ENCODE assay signal across 8 cellular contexts in the genomic region with DNA sequence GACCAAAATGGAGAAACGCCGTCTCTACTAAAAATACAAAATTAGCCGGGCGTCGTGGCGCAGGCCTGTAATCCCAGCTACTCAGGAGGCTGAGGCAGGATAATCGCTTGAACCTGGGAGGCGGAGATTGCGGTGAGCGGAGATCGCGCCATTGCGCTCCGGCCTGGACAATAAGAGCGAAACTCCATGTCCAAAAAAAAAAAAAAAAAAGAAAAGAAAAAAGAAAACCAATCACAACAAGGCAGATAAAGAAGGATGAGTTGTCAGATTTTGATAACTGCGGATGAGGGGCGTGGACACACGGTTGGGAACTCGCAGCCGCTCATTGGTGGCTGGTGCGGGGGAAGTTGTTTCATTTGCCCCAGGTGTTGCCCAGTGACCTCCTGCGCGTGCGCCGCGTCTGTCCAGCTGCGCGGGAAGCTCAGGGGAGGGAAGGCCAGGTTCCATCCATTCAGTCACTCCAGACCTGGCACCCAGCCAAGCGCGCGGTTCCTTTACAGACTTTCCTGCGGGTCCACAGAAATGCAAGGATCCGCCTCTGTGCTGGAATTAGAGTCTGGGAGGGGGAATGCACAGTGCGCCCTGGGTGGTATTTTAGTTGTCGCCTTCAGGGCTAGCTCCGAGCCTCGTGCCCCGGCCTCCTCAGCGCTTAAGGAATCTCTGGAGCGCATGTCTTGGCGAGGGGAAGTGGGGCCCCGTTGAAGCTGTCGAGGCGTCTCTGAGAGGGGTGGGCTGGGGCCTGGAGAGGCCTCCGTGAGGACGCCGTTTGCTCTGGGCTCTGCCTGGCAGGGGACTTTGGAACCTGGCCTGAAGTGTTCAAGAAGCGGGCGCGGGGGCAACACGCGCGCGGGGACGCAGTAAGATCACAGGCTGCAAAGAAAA. TPM values are rescaled to one million over a fixed set of nuclear protein-coding genes. Genes with fewer than 3 reads are reported as not detected.
DNase-seq lines count a peak whose midpoint lies in the region; TF ChIP-seq lines count a peak whose summit lies in the region.

No MANE protein-coding gene starts in this region.

- no peak for TF ChIP-seq CTCF in colonic mucosa (IDR thresholded peaks at IDR 0.05)
- no peak for TF ChIP-seq CTCF in liver (IDR thresholded peaks at IDR 0.05; ENCODE audit: low read depth, low read length, missing input control)

- H3K4me3 ChIP-seq in MG63 (peak overlapping the region; percentile 39), colonic mucosa (peak overlapping the region; percentile 59), liver (ENCODE audit: low read depth in 1 of 3, low read length in 3 of 3) (peak overlapping the region; percentile 54 to 93 (median 78))

- peak overlapping the region; percentile 76 to 81 for H3K9ac ChIP-seq in colonic mucosa (ENCODE audit: low read depth in 2 of 2, low read length in 2 of 2)
- H3K9ac ChIP-seq in liver (ENCODE audit: low read depth in 1 of 2, low read length in 2 of 2) = peak overlapping the region; percentile 41 to 88

- H3K36me3 Mint-ChIP-seq in stimulated activated naive CD8-positive, alpha-beta T cell treated with anti-CD3 and anti-CD28 coated beads, Interleukin-15, Interleukin-2, amounts not matched to agents 100 ng/mL and 50 ng/mL, for 24 hours (ENCODE audit: low read depth) = peaks cover 4% of the 10 kb centered on the region

- H3K4me3 Mint-ChIP-seq in stimulated activated naive CD8-positive, alpha-beta T cell treated with anti-CD3 and anti-CD28 coated beads, Interleukin-15, Interleukin-2, amounts not matched to agents 100 ng/mL and 50 ng/mL, for 24 hours = peak overlapping the region; percentile 81

- peaks cover 33% of the 10 kb centered on the region for H3K4me1 Mint-ChIP-seq in stimulated activated naive CD8-positive, alpha-beta T cell treated with anti-CD3 and anti-CD28 coated beads, Interleukin-15, Interleukin-2, amounts not matched to agents 100 ng/mL and 50 ng/mL, for 24 hours (ENCODE audit: low read depth)

- peak overlapping the region; percentile 88 for H3K27ac ChIP-seq in colonic mucosa
- H3K27ac ChIP-seq in liver (ENCODE audit: low read depth in 1 of 2, low read length in 2 of 2) = peak overlapping the region; percentile 89 to 93

- no peaks in the 10 kb centered on the region for H3K27me3 Mint-ChIP-seq in stimulated activated naive CD8-positive, alpha-beta T cell treated with anti-CD3 and anti-CD28 coated beads, Interleukin-15, Interleukin-2, amounts not matched to agents 100 ng/mL and 50 ng/mL, for 24 hours

- no peaks in the 10 kb centered on the region for H3K9me3 Mint-ChIP-seq in stimulated activated naive CD8-positive, alpha-beta T cell treated with anti-CD3 and anti-CD28 coated beads, Interleukin-15, Interleukin-2, amounts not matched to agents 100 ng/mL and 50 ng/mL, for 24 hours

- 29% methylated on average over 55 of the region's 55 CpGs for WGBS in liver

- H3K4me1 ChIP-seq in colonic mucosa = peaks cover 14% of the 10 kb centered on the region
- peaks cover 6 to 32% (median 18%) of the 10 kb centered on the region in 4 donors for H3K4me1 ChIP-seq in liver (ENCODE audit: control insufficient read depth in 4 of 4, insufficient read depth in 4 of 4, low read length in 3 of 4)

- DNase-seq in NCI-H2081 (lab: John Stamatoyannopoulos, UW) (peak; percentile 55), NCI-H2081 treated with DMSO at 0.1 percent for 48 hours (lab: John Stamatoyannopoulos, UW) (no peak), MG63 (peak; percentile 45), T-helper 9 cell (peak; percentile 46), colonic mucosa (peak; percentile 90), medulla oblongata (ENCODE audit: extremely low spot score) (no peak)

- H3K36me3 ChIP-seq in MG63 (peaks cover 3% of the 10 kb centered on the region; the same call in 1 of the 2 replicates), colonic mucosa (no peaks in the 10 kb centered on the region), liver (ENCODE audit: control insufficient read depth in 4 of 4, insufficient read depth in 3 of 4, low read depth in 1 of 4, low read length in 3 of 4) (peaks cover 0 to 16% (median 5%) of the 10 kb centered on the region in 4 donors)

- peak overlapping the region; percentile 77 for H3K27ac Mint-ChIP-seq in stimulated activated naive CD8-positive, alpha-beta T cell treated with anti-CD3 and anti-CD28 coated beads, Interleukin-15, Interleukin-2, amounts not matched to agents 100 ng/mL and 50 ng/mL, for 24 hours

- H3K27me3 ChIP-seq in MG63 = no peaks in the 10 kb centered on the region
- no peaks in the 10 kb centered on the region for H3K27me3 ChIP-seq in colonic mucosa
- no peaks in the 10 kb centered on the region for H3K27me3 ChIP-seq in liver (ENCODE audit: control insufficient read depth in 4 of 4, insufficient read depth in 4 of 4, low read length in 3 of 4)

- no peak for TF ChIP-seq RAD21 in liver (IDR thresholded peaks at IDR 0.05)

- intact Hi-C loops in colonic mucosa (cut with DNase I) = no loop called here

- H3K9me3 ChIP-seq in MG63 = no peaks in the 10 kb centered on the region
- no peaks in the 10 kb centered on the region for H3K9me3 ChIP-seq in colonic mucosa
- no peaks in the 10 kb centered on the region for H3K9me3 ChIP-seq in liver (ENCODE audit: control insufficient read depth in 4 of 4, low read length in 3 of 4)

TF ChIP-seq in liver, 16 proteins besides CTCF, POLR2A, EP300 and RAD21:
- TF ChIP-seq YY1 (IDR thresholded peaks at IDR 0.05) = peak; percentile 47
- TF ChIP-seq, protein P1, sequence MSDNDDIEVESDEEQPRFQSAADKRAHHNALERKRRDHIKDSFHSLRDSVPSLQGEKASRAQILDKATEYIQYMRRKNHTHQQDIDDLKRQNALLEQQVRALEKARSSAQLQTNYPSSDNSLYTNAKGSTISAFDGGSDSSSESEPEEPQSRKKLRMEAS (IDR thresholded peaks at IDR 0.05) = peak; percentile 85
- TF ChIP-seq RXRA (IDR thresholded peaks at IDR 0.05) = peak in 1 of 2 donors; percentile 38
- peak in 1 of 2 donors; percentile 35 for TF ChIP-seq EGR1 (IDR thresholded peaks at IDR 0.05; ENCODE audit: low read depth in 2 of 2)
- no peak for TF ChIP-seq GABPA (IDR thresholded peaks at IDR 0.05 in 1 of 2, conservative IDR thresholded peaks at IDR 0.05 in 1 of 2)
- no peak for TF ChIP-seq NR2F2 (IDR thresholded peaks at IDR 0.05)
- TF ChIP-seq FOXA2 (IDR thresholded peaks at IDR 0.05) = no peak
- peak in 1 of 2 donors; percentile 76 for TF ChIP-seq HNF4A (conservative IDR thresholded peaks at IDR 0.05)

RNA-seq across cellular contexts. Expression of a gene that starts 0.7 kb away (rescaled TPM):
- total RNA-seq in MG63 (2014; rRNA removed; shearing (Covaris generic); ENCODE audit: low replicate concordance) = 3.5 and 4.4 TPM in 2 replicates
- total RNA-seq in colonic mucosa (10 to 100 TPM; 39.5 to 42.5 TPM), liver (10 to 100 TPM; 50.5 to 58.7 TPM)
- 100 to 1,000 TPM; 178 to 229 TPM for polyA plus RNA-seq in liver

RNA-seq across cellular contexts. Expression of a gene that starts 6.6 kb away (rescaled TPM):
- total RNA-seq in MG63 (2014; rRNA removed; shearing (Covaris generic); ENCODE audit: low replicate concordance) = not detected in 2 replicates
- total RNA-seq in colonic mucosa = under 1 TPM; 0.74 to 0.80 TPM
- total RNA-seq in liver = under 1 TPM; 0.19 to 0.92 TPM
- under 1 TPM; 0.43 to 0.75 TPM for polyA plus RNA-seq in liver

RNA-seq across cellular contexts. Expression of a gene that starts 8.1 kb away (rescaled TPM):
- 43.1 and 53.4 TPM in 2 replicates for total RNA-seq in MG63 (2014; rRNA removed; shearing (Covaris generic); ENCODE audit: low replicate concordance)
- total RNA-seq in colonic mucosa = 10 to 100 TPM; 31.1 to 49.1 TPM
- 10 to 100 TPM; 27.5 to 32.5 TPM for total RNA-seq in liver
- polyA plus RNA-seq in liver = 10 to 100 TPM; 27.8 to 33.8 TPM

RNA-seq across cellular contexts. Expression of a gene that starts 43.7 kb away (rescaled TPM):
- total RNA-seq in MG63 (2014; rRNA removed; shearing (Covaris generic); ENCODE audit: low replicate concordance) = 6.4 and 27.8 TPM in 2 replicates
- total RNA-seq in colonic mucosa (10 to 100 TPM; 22.9 to 27.9 TPM), liver (10 to 100 TPM; 10.4 to 41.2 TPM)
- polyA plus RNA-seq in liver = 10 to 100 TPM; 18.4 to 21.0 TPM

RNA-seq across cellular contexts. Expression of a gene that starts 44.1 kb away (rescaled TPM):
- total RNA-seq in MG63 (2014; rRNA removed; shearing (Covaris generic); ENCODE audit: low replicate concordance) = 44.9 and 75.8 TPM in 2 replicates
- 10 to 100 TPM; 38.1 to 48.0 TPM for total RNA-seq in colonic mucosa
- 10 to 100 TPM in 1 of 2 donors, 1 to 10 TPM in 1; 10.0 to 13.8 TPM for total RNA-seq in liver
- polyA plus RNA-seq in liver = 10 to 100 TPM; 25.9 to 32.5 TPM

Comparison
In these comparisons a context has a peak if more than half of its experiments do, and no peak if none do; other contexts are left out.
1. DNase-seq: peak in NCI-H2081 (2 of 2), MG63 (single experiment), T-helper 9 cell (single experiment) and colonic mucosa (single experiment); none in NCI-H2081 treated with DMSO at 0.1 percent for 48 hours (single experiment) and medulla oblongata (single experiment).
2. Peak in every context shown above with its lines, with median percentiles within 50 percentile points of each other: H3K4me3 ChIP-seq.